1 cellular context compared by ENCODE assay signal in the genomic region with DNA sequence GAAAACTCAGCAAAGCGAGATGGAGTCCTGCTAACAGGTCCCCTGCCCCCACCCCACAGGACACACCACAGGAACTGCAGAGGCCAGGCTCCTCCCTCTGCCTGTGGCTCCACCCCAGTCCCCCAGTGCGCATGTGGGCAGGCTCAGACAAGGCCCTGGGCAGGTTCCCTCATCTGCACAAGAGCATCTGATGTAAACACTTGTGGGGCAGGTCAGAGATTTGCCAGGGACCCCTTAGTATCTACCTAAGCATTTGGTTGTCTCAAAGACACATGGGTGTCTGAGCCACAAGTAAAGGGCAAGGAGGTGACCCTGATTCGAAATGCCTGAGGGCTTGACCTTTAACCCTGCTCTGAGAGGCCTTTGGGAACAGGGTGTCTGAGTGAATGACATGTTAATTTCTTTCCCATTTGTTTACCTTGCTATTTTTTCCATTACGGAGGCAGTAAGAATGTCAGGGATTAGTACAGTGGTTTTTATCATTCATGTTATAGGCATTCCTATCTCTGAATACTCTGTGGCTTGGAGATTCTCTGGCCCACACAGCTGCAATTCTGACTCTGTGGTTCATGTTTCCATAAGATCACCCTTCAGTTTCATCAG.
TF ChIP-seq lines count a peak whose summit lies in the region.

No MANE protein-coding gene starts in this region.

TF ChIP-seq in K562, 482 proteins besides CTCF, POLR2A, EP300 and RAD21 (continued from another document):
- TF ChIP-seq EP400 (IDR thresholded peaks at IDR 0.05) = 0 out of 2 replicates have a peak, but pooled peaks have one; percentile 12
- TF ChIP-seq SOX6 (IDR thresholded peaks at IDR 0.05) = no peak
- TF ChIP-seq, protein P1, sequence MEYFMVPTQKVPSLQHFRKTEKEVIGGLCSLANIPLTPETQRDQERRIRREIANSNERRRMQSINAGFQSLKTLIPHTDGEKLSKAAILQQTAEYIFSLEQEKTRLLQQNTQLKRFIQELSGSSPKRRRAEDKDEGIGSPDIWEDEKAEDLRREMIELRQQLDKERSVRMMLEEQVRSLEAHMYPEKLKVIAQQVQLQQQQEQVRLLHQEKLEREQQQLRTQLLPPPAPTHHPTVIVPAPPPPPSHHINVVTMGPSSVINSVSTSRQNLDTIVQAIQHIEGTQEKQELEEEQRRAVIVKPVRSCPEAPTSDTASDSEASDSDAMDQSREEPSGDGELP (CRISPR knock-in tag; IDR thresholded peaks at IDR 0.05; ENCODE audit: borderline replicate concordance) = 0 out of 2 replicates have a peak, but pooled peaks have one; percentile 19
- TF ChIP-seq, protein P2, sequence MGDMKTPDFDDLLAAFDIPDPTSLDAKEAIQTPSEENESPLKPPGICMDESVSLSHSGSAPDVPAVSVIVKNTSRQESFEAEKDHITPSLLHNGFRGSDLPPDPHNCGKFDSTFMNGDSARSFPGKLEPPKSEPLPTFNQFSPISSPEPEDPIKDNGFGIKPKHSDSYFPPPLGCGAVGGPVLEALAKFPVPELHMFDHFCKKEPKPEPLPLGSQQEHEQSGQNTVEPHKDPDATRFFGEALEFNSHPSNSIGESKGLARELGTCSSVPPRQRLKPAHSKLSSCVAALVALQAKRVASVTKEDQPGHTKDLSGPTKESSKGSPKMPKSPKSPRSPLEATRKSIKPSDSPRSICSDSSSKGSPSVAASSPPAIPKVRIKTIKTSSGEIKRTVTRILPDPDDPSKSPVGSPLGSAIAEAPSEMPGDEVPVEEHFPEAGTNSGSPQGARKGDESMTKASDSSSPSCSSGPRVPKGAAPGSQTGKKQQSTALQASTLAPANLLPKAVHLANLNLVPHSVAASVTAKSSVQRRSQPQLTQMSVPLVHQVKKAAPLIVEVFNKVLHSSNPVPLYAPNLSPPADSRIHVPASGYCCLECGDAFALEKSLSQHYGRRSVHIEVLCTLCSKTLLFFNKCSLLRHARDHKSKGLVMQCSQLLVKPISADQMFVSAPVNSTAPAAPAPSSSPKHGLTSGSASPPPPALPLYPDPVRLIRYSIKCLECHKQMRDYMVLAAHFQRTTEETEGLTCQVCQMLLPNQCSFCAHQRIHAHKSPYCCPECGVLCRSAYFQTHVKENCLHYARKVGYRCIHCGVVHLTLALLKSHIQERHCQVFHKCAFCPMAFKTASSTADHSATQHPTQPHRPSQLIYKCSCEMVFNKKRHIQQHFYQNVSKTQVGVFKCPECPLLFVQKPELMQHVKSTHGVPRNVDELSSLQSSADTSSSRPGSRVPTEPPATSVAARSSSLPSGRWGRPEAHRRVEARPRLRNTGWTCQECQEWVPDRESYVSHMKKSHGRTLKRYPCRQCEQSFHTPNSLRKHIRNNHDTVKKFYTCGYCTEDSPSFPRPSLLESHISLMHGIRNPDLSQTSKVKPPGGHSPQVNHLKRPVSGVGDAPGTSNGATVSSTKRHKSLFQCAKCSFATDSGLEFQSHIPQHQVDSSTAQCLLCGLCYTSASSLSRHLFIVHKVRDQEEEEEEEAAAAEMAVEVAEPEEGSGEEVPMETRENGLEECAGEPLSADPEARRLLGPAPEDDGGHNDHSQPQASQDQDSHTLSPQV (IDR thresholded peaks at IDR 0.05) = 0 out of 2 replicates have a peak, but pooled peaks have one; percentile 30
TF ChIP-seq in K562: peak in this region for 11.
